Comparison of ENCODE assay signal across 10 cellular contexts in the genomic region with DNA sequence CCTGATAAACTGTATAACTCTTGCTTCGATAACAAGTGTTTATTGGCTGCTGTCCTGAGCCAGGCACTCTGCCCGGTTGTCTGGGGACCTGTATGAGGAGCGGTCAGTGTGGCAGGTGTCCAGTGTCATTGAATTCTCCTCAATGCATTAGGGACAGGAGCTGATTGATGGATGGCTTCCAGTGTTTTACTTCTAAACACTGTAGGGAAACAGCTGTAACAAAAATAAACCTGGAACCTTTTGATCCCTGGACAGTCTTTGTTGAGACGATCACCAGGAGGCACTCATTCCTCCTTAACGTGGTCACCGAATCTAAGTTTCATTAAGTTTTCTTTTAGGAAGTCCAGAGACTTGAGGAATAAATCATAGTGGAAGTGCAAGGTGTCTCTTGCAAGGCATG. TPM values are rescaled to one million over a fixed set of nuclear protein-coding genes. Genes with fewer than 3 reads are reported as not detected.
DNase-seq lines count a peak whose midpoint lies in the region; ATAC-seq and TF ChIP-seq lines count a peak whose summit lies in the region.
"Had no signal": no experiment of that assay in that cellular context is flagged by ENCODE, and none has a peak within 500 bp of the region (broad histone marks: within the 10 kb centered on the region; RNA-seq: fewer than 3 reads in every experiment).

No MANE protein-coding gene starts in this region.

- no peak for TF ChIP-seq CTCF in suprapubic skin (IDR thresholded peaks at IDR 0.05)

- no peaks in the 10 kb centered on the region for H3K27me3 Mint-ChIP-seq in activated T-cell treated with anti-CD3 and anti-CD28 coated beads, Interleukin-2, amount 50 U/mL, for 24 hours
- no peaks in the 10 kb centered on the region for H3K27me3 Mint-ChIP-seq in activated naive CD8-positive, alpha-beta T cell treated with anti-CD3 and anti-CD28 coated beads, Interleukin-2, amount 50 U/mL, for 24 hours

- H3K27me3 ChIP-seq in suprapubic skin, result no peaks in the 10 kb centered on the region
- H3K27me3 ChIP-seq: ovary had no signal

- no peaks in the 10 kb centered on the region for H3K36me3 ChIP-seq in suprapubic skin
- H3K36me3 ChIP-seq: ovary had no signal

- no peak for TF ChIP-seq EP300 in suprapubic skin (IDR thresholded peaks at IDR 0.05)

- H3K27ac ChIP-seq in suprapubic skin, result peak overlapping the region; percentile 55
- H3K27ac ChIP-seq: ovary had no signal

- TF ChIP-seq POLR2A in suprapubic skin (IDR thresholded peaks at IDR 0.05), result no peak

- H3K4me1 ChIP-seq in suprapubic skin, result peaks cover 89% of the 10 kb centered on the region

- peaks cover 94% of the 10 kb centered on the region for H3K4me1 Mint-ChIP-seq in activated T-cell treated with anti-CD3 and anti-CD28 coated beads, Interleukin-2, amount 50 U/mL, for 24 hours (ENCODE audit: low read depth)
- peaks cover 94% of the 10 kb centered on the region for H3K4me1 Mint-ChIP-seq in activated naive CD8-positive, alpha-beta T cell treated with anti-CD3 and anti-CD28 coated beads, Interleukin-2, amount 50 U/mL, for 24 hours

- no peak overlapping the region for H3K4me3 ChIP-seq in suprapubic skin
- H3K4me3 ChIP-seq: ovary had no signal

- H3K36me3 Mint-ChIP-seq in activated T-cell treated with anti-CD3 and anti-CD28 coated beads, Interleukin-2, amount 50 U/mL, for 24 hours (ENCODE audit: low read depth), result peaks cover 50% of the 10 kb centered on the region
- H3K36me3 Mint-ChIP-seq in activated naive CD8-positive, alpha-beta T cell treated with anti-CD3 and anti-CD28 coated beads, Interleukin-2, amount 50 U/mL, for 24 hours (ENCODE audit: low read depth), result peaks cover 21% of the 10 kb centered on the region

- no peaks in the 10 kb centered on the region for H3K9me3 ChIP-seq in suprapubic skin
- H3K9me3 ChIP-seq: ovary had no signal

- peak; percentile 20 for DNase-seq in activated T-cell treated with anti-CD3 and anti-CD28 coated beads, Interleukin-2, amount 50 U/mL, for 24 hours
- DNase-seq in activated T-cell treated with anti-CD3 and anti-CD28 coated beads for 4 hours (no peak), iris pigment epithelial cell (ENCODE audit: low read depth) (peak; percentile 12), suprapubic skin (ENCODE audit: low spot score in 2 of 2) (no peak), NCI-H345 (lab: John Stamatoyannopoulos, UW) (no peak)
- DNase-seq in activated naive CD8-positive, alpha-beta T cell treated with anti-CD3 and anti-CD28 coated beads, Interleukin-2, amount 50 U/mL, for 24 hours, result no peak
- DNase-seq: NCI-H2171 had no signal

- H3K27ac Mint-ChIP-seq in activated T-cell treated with anti-CD3 and anti-CD28 coated beads, Interleukin-2, amount 50 U/mL, for 24 hours, result peak overlapping the region; percentile 94
- peak overlapping the region; percentile 89 for H3K27ac Mint-ChIP-seq in activated naive CD8-positive, alpha-beta T cell treated with anti-CD3 and anti-CD28 coated beads, Interleukin-2, amount 50 U/mL, for 24 hours

- H3K4me3 Mint-ChIP-seq in activated T-cell treated with anti-CD3 and anti-CD28 coated beads, Interleukin-2, amount 50 U/mL, for 24 hours, result peak overlapping the region; percentile 53
- H3K4me3 Mint-ChIP-seq in activated naive CD8-positive, alpha-beta T cell treated with anti-CD3 and anti-CD28 coated beads, Interleukin-2, amount 50 U/mL, for 24 hours, result peak overlapping the region; percentile 64

- 25% methylated on average over 6 of the region's 6 CpGs for WGBS in suprapubic skin

- ATAC-seq in activated naive CD8-positive, alpha-beta T cell treated with anti-CD3 and anti-CD28 coated beads, Interleukin-2, amount 50 U/mL, for 24 hours, result no peak
- ATAC-seq in GM18520 (IDR thresholded peaks at IDR 0.05; ENCODE audit: unreplicated experiment) (no peak), HG02973 (IDR thresholded peaks at IDR 0.05; ENCODE audit: unreplicated experiment) (no peak)

- H3K9me3 Mint-ChIP-seq in activated T-cell treated with anti-CD3 and anti-CD28 coated beads, Interleukin-2, amount 50 U/mL, for 24 hours, result no peaks in the 10 kb centered on the region
- H3K9me3 Mint-ChIP-seq in activated naive CD8-positive, alpha-beta T cell treated with anti-CD3 and anti-CD28 coated beads, Interleukin-2, amount 50 U/mL, for 24 hours, result peaks cover 4% of the 10 kb centered on the region

RNA-seq across cellular contexts. Expression of a gene that starts 17.9 kb away (rescaled TPM):
- total RNA-seq in suprapubic skin, result 100 to 1,000 TPM in 2 of 4 donors, 10 to 100 TPM in 2; 67.3 to 111 (median 93.8) TPM

RNA-seq across cellular contexts. Expression of a gene that starts 39.6 kb away (rescaled TPM):
- total RNA-seq in suprapubic skin, result not detected

Comparison
In these comparisons a context has a peak if more than half of its experiments do, and no peak if none do; other contexts are left out.
1. DNase-seq: peak in activated T-cell treated with anti-CD3 and anti-CD28 coated beads, Interleukin-2, amount 50 U/mL, for 24 hours (single experiment) and iris pigment epithelial cell (single experiment); none in activated T-cell treated with anti-CD3 and anti-CD28 coated beads for 4 hours (single experiment), activated naive CD8-positive, alpha-beta T cell treated with anti-CD3 and anti-CD28 coated beads, Interleukin-2, amount 50 U/mL, for 24 hours (single experiment), suprapubic skin (0 of 2) and NCI-H345 (single experiment).